1 cellular context compared by ENCODE assay signal in genomic region chr11:47524200-47524874, GRCh38.
TF ChIP-seq lines count a peak whose summit lies in the region.

No MANE protein-coding gene starts in this region.

TF ChIP-seq in IMR-90, 13 proteins besides CTCF, POLR2A, EP300 and RAD21:
- TF ChIP-seq MAZ (IDR thresholded peaks at IDR 0.05; ENCODE audit: borderline replicate concordance, low read depth, low read length) = no peak
- no peak for TF ChIP-seq RCOR1 (IDR thresholded peaks at IDR 0.05; ENCODE audit: insufficient replicate concordance, low read length)
- TF ChIP-seq BHLHE40 (IDR thresholded peaks at IDR 0.05; ENCODE audit: low read depth, low read length) = no peak
- no peak for TF ChIP-seq CHD1 (IDR thresholded peaks at IDR 0.05; ENCODE audit: low read depth, low read length)
- no peak for TF ChIP-seq NFE2L2 (IDR thresholded peaks at IDR 0.05; ENCODE audit: low read depth, low read length)
- TF ChIP-seq MAFK (IDR thresholded peaks at IDR 0.05; ENCODE audit: low read depth, low read length) = no peak
- TF ChIP-seq, protein P1, sequence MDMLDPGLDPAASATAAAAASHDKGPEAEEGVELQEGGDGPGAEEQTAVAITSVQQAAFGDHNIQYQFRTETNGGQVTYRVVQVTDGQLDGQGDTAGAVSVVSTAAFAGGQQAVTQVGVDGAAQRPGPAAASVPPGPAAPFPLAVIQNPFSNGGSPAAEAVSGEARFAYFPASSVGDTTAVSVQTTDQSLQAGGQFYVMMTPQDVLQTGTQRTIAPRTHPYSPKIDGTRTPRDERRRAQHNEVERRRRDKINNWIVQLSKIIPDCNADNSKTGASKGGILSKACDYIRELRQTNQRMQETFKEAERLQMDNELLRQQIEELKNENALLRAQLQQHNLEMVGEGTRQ (IDR thresholded peaks at IDR 0.05; ENCODE audit: low read depth, low read length) = no peak
- no peak for TF ChIP-seq RFX5 (IDR thresholded peaks at IDR 0.05; ENCODE audit: low read depth, low read length)
- TF ChIP-seq CEBPB (IDR thresholded peaks at IDR 0.05; ENCODE audit: low read depth, low read length) = no peak
- TF ChIP-seq, protein P2, sequence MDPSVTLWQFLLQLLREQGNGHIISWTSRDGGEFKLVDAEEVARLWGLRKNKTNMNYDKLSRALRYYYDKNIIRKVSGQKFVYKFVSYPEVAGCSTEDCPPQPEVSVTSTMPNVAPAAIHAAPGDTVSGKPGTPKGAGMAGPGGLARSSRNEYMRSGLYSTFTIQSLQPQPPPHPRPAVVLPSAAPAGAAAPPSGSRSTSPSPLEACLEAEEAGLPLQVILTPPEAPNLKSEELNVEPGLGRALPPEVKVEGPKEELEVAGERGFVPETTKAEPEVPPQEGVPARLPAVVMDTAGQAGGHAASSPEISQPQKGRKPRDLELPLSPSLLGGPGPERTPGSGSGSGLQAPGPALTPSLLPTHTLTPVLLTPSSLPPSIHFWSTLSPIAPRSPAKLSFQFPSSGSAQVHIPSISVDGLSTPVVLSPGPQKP (IDR thresholded peaks at IDR 0.05; ENCODE audit: borderline replicate concordance, low read depth, low read length) = no peak
- TF ChIP-seq SMC3 (IDR thresholded peaks at IDR 0.05; ENCODE audit: low read depth, low read length) = no peak
- no peak for TF ChIP-seq MXI1 (IDR thresholded peaks at IDR 0.05; ENCODE audit: borderline replicate concordance, low read depth, low read length)
- no peak for TF ChIP-seq FOS (IDR thresholded peaks at IDR 0.05; ENCODE audit: low read depth, low read length)
